8 cellular contexts compared by ENCODE assay signal in the genomic region with DNA sequence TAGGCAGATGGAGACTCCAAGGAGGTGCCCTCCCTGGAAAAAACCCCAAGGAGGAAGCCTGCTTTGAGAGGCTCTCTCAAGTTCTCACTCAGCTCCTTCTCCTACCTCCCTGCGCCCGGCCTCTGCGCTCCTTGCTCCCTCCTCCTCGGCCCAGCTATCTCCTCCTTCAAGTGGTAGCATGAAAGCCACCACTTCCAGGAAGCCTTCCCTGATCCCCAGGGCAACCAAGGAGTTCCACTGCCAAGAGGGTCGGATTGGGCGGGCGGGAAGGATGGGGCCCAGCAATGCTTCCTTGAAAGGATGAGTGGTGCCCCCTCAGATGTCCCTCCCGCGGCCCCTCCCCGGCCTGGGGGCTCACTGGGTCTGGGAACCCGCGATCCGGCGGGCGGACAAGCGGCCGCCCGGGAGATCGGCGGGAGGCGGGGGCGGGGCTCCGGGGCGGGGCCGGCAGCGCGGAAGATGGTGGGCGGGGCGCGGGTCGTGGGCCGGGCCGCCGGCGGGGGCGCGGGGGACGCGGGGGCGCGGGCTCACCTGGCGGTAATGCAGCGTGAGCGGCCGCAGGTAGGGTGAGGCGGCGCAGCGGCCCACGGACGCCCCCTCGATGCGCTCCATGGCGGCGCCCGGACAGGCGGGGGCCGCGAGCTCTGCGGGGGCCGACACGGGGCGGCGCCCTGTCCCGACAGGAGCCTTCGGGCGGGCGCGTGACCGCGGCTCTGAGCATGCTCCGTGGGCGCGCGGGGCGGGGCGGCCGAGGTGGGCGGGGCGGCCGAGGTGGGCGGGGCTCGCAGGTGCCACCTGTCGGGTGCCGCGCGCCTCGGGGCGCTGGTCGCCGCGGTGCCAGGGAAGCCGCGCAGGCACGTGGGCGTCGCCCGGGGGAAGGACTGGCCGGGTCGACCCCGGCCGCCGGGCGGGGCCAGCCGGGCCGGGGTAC. TPM values are rescaled to one million over a fixed set of nuclear protein-coding genes. Genes with fewer than 3 reads are reported as not detected.
DNase-seq lines count a peak whose midpoint lies in the region; ATAC-seq and TF ChIP-seq lines count a peak whose summit lies in the region.

Gene NUDT14 (minus strand): TSS at position 715 of the 931 bp plus-strand sequence. CDS start 103 bp downstream, at position 612.

- no peaks in the 10 kb centered on the region for H3K36me3 Mint-ChIP-seq in HFFc6 (ENCODE audit: low read depth)

- peak; percentile 96 for ATAC-seq in mucosa of descending colon
- ATAC-seq in GM21360 (IDR thresholded peaks at IDR 0.05; ENCODE audit: unreplicated experiment): no peak

- intact Hi-C loops in mucosa of descending colon (cut with DNase I, micrococcal nuclease): no loop called here

- peak; percentile 14 for DNase-seq in HFFc6
- peak; percentile 19 for DNase-seq in NCI-H2227 treated with DMSO at 0.1 percent for 48 hours (lab: John Stamatoyannopoulos, UW)
- peak in 2 of 3 experiments; percentile 66 to 76 for DNase-seq in activated CD8-positive, alpha-beta memory T cell treated with anti-CD3 and anti-CD28 coated beads for 48 hours (ENCODE audit: low read depth in 2 of 3, low spot score in 2 of 3)
- peak; percentile 89 to 97 (median 94) for DNase-seq in mucosa of descending colon
- peak; percentile 80 to 83 for DNase-seq in stimulated activated CD8-positive, alpha-beta memory T cell treated with anti-CD3 and anti-CD28 coated beads, Interleukin-7, amount 100 ng/mL, for 1 hour (ENCODE audit: low read depth in 2 of 2)

- H3K9me3 Mint-ChIP-seq in HFFc6: no peaks in the 10 kb centered on the region

- no peaks in the 10 kb centered on the region for H3K4me1 Mint-ChIP-seq in HFFc6 (ENCODE audit: low read depth)

- H3K36me3 ChIP-seq in endocrine pancreas (ENCODE audit: control insufficient read depth, insufficient read depth, low read length): no peaks in the 10 kb centered on the region
- no peaks in the 10 kb centered on the region for H3K36me3 ChIP-seq in mucosa of descending colon (ENCODE audit: low read depth)

- no peaks in the 10 kb centered on the region for H3K27me3 ChIP-seq in endocrine pancreas (ENCODE audit: control insufficient read depth, insufficient read depth, low read length)

- H3K9ac ChIP-seq in endocrine pancreas (ENCODE audit: control insufficient read depth, insufficient read depth, low read length): peak within 1 kb of the TSS; percentile 79

- peaks cover 9% of the 10 kb centered on the region for H3K27me3 Mint-ChIP-seq in HFFc6 (ENCODE audit: insufficient read depth)

- H3K4me1 ChIP-seq in endocrine pancreas (ENCODE audit: control insufficient read depth, insufficient read depth, low read length) (no peaks in the 10 kb centered on the region), mucosa of descending colon (ENCODE audit: low read depth) (peaks cover 12% of the 10 kb centered on the region)

- H3K4me3 Mint-ChIP-seq in HFFc6: peak within 1 kb of the TSS; percentile 75

- no peak within 1 kb of the TSS for H3K27ac Mint-ChIP-seq in HFFc6

- TF ChIP-seq CTCF in HFFc6 (IDR thresholded peaks at IDR 0.05) (no peak), mucosa of descending colon (IDR thresholded peaks at IDR 0.05) (no peak)

- H3K9me3 ChIP-seq in endocrine pancreas (ENCODE audit: control insufficient read depth, low read length) (no peaks in the 10 kb centered on the region), mucosa of descending colon (no peaks in the 10 kb centered on the region)

- H3K4me3 ChIP-seq in GM08714 (ENCODE audit: low read length): peak within 1 kb of the TSS; percentile 35; the same call in 1 of the 2 replicates
- no peak within 1 kb of the TSS for H3K4me3 ChIP-seq in endocrine pancreas (ENCODE audit: control insufficient read depth, insufficient read depth, low read length)
- peak within 1 kb of the TSS; percentile 17 for H3K4me3 ChIP-seq in mucosa of descending colon

RNA-seq across cellular contexts. Expression of gene NUDT14, which starts in this region (rescaled TPM):
- 10 to 100 TPM in 4 of 6 experiments, 1 to 10 TPM in 2; 9.8 to 13.3 (median 11.0) TPM for total RNA-seq in HFFc6 (2021; fragmentation: NEBNext Ultra II Directional; extraction: Animal tissue kit (Norgen Biotek cat#: 25700))
- 10 to 100 TPM; 26.9 to 46.7 (median 37.9) TPM for total RNA-seq in mucosa of descending colon

Comparison
In these comparisons a context has a peak if more than half of its experiments do, and no peak if none do; other contexts are left out.
1. DNase-seq: peak in every context shown above with its lines; median percentile 94 in mucosa of descending colon; 82 in stimulated activated CD8-positive, alpha-beta memory T cell treated with anti-CD3 and anti-CD28 coated beads, Interleukin-7, amount 100 ng/mL, for 1 hour; 71 in activated CD8-positive, alpha-beta memory T cell treated with anti-CD3 and anti-CD28 coated beads for 48 hours; 19 in NCI-H2227 treated with DMSO at 0.1 percent for 48 hours; 14 in HFFc6.